In genomic region chr14:77181603-77182437, GRCh38 we compare ENCODE assay signal across 8 cellular contexts. TPM values are rescaled to one million over a fixed set of nuclear protein-coding genes. Genes with fewer than 3 reads are reported as not detected.
DNase-seq lines count a peak whose midpoint lies in the region; ATAC-seq lines count a peak whose summit lies in the region.

TSS of gene TMEM63C (plus strand) at chr14:77181798. CDS start at chr14:77218814, 37,016 bp downstream.

- CTCF ChIA-PET in activated CD4-positive, alpha-beta memory T cell treated with anti-CD3 and anti-CD28 coated beads, Interleukin-2, amount 10 ng/mL, durations not matched to agents 7 days and 5 days (lab: Charles Lee) = interaction anchor here (1.8 kb wide), 1 partner anchor 9 kb away, joined by 5 read pairs; no protein-coding TSS in a partner anchor

- peaks cover 18% of the 10 kb centered on the region for H3K27me3 ChIP-seq in effector memory CD4-positive, alpha-beta T cell (replicated peaks; ENCODE audit: control insufficient read depth, insufficient read depth, low read length, poor library complexity, severe bottlenecking)
- H3K27me3 ChIP-seq in mucosa of rectum (ENCODE audit: control insufficient read depth in 2 of 2, insufficient read depth in 2 of 2, low read length in 2 of 2) = peaks cover 0 to 11% of the 10 kb centered on the region in 2 donors

- H3K9me3 Mint-ChIP-seq in activated CD4-positive, alpha-beta memory T cell treated with anti-CD3 and anti-CD28 coated beads, Interleukin-2, amount 10 ng/mL, durations not matched to agents 7 days and 5 days = no peaks in the 10 kb centered on the region

- peak; percentile 59 for ATAC-seq in HG03354 (IDR thresholded peaks at IDR 0.05; ENCODE audit: poor library complexity, severe bottlenecking, unreplicated experiment)
- peak; percentile 86 for ATAC-seq in stimulated activated naive CD8-positive, alpha-beta T cell treated with anti-CD3 and anti-CD28 coated beads, Interleukin-15, Interleukin-2, amounts not matched to agents 100 U/mL and 50 U/mL, for 24 hours

- H3K27ac Mint-ChIP-seq in activated CD4-positive, alpha-beta memory T cell treated with anti-CD3 and anti-CD28 coated beads, Interleukin-2, amount 10 ng/mL, durations not matched to agents 7 days and 5 days = no peak within 1 kb of the TSS

- no peak within 1 kb of the TSS for H3K27ac ChIP-seq in effector memory CD4-positive, alpha-beta T cell (ENCODE audit: insufficient read depth, low read length, poor library complexity, severe bottlenecking)
- H3K27ac ChIP-seq in mucosa of rectum (ENCODE audit: low read depth in 2 of 2, low read length in 2 of 2) = peak within 1 kb of the TSS in 1 of 2 donors; percentile 16

- H3K36me3 Mint-ChIP-seq in activated CD4-positive, alpha-beta memory T cell treated with anti-CD3 and anti-CD28 coated beads, Interleukin-2, amount 10 ng/mL, durations not matched to agents 7 days and 5 days (ENCODE audit: low read depth) = no peaks in the 10 kb centered on the region

- H3K4me3 ChIP-seq in GM08714 (ENCODE audit: low read length) (peak within 1 kb of the TSS; percentile 36; the same call in 1 of the 2 replicates), mucosa of rectum (ENCODE audit: low read length in 2 of 2) (peak within 1 kb of the TSS; percentile 71 to 75)
- H3K4me3 ChIP-seq in effector memory CD4-positive, alpha-beta T cell (ENCODE audit: insufficient read depth, low read depth, low read length, poor library complexity, severe bottlenecking) = peak within 1 kb of the TSS; percentile 78

- POLR2A ChIA-PET in activated CD4-positive, alpha-beta memory T cell treated with anti-CD3 and anti-CD28 coated beads, Interleukin-2, amount 10 ng/mL, durations not matched to agents 7 days and 5 days (lab: Charles Lee) = no interaction called here

- H3K4me1 Mint-ChIP-seq in activated CD4-positive, alpha-beta memory T cell treated with anti-CD3 and anti-CD28 coated beads, Interleukin-2, amount 10 ng/mL, durations not matched to agents 7 days and 5 days = peaks cover 17% of the 10 kb centered on the region

- H3K4me3 Mint-ChIP-seq in activated CD4-positive, alpha-beta memory T cell treated with anti-CD3 and anti-CD28 coated beads, Interleukin-2, amount 10 ng/mL, durations not matched to agents 7 days and 5 days = peak within 1 kb of the TSS; percentile 43

- peak; percentile 93 for DNase-seq in NCI-H510A treated with DMSO at 0.1 percent for 48 hours (lab: John Stamatoyannopoulos, UW)
- DNase-seq in activated CD4-positive, alpha-beta memory T cell treated with anti-CD3 and anti-CD28 coated beads, Interleukin-2, amount 10 ng/mL, durations not matched to agents 7 days and 5 days = peak; percentile 54
- DNase-seq in effector memory CD4-positive, alpha-beta T cell = peak in 2 of 3 donors; percentile 16 to 30
- peak; percentile 71 for DNase-seq in stimulated activated naive CD8-positive, alpha-beta T cell treated with anti-CD3 and anti-CD28 coated beads, Interleukin-15, Interleukin-2, amounts not matched to agents 100 U/mL and 50 U/mL, for 24 hours
- DNase-seq in HCEC 1CT = no peak

- no peaks in the 10 kb centered on the region for H3K9me3 ChIP-seq in effector memory CD4-positive, alpha-beta T cell (ENCODE audit: control insufficient read depth, low read length)
- no peaks in the 10 kb centered on the region for H3K9me3 ChIP-seq in mucosa of rectum (ENCODE audit: control insufficient read depth in 2 of 2, low read length in 2 of 2)

- no peaks in the 10 kb centered on the region for H3K36me3 ChIP-seq in effector memory CD4-positive, alpha-beta T cell (ENCODE audit: control insufficient read depth, insufficient read depth, low read length)
- no peaks in the 10 kb centered on the region for H3K36me3 ChIP-seq in mucosa of rectum (ENCODE audit: control insufficient read depth in 2 of 2, insufficient read depth in 2 of 2, low read length in 2 of 2)

- H3K4me1 ChIP-seq in effector memory CD4-positive, alpha-beta T cell (ENCODE audit: control insufficient read depth, insufficient read depth, low read length, poor library complexity, severe bottlenecking) = peaks cover 15% of the 10 kb centered on the region
- H3K4me1 ChIP-seq in mucosa of rectum (ENCODE audit: control insufficient read depth in 2 of 2, insufficient read depth in 2 of 2, low read length in 2 of 2) = peaks cover 29 to 33% of the 10 kb centered on the region in 2 donors

- H3K9ac ChIP-seq in mucosa of rectum (ENCODE audit: low read depth in 1 of 2, low read length in 2 of 2) = peak within 1 kb of the TSS; percentile 41 to 64

- H3K27me3 Mint-ChIP-seq in activated CD4-positive, alpha-beta memory T cell treated with anti-CD3 and anti-CD28 coated beads, Interleukin-2, amount 10 ng/mL, durations not matched to agents 7 days and 5 days = peaks cover 16% of the 10 kb centered on the region

RNA-seq across cellular contexts. Expression of gene TMEM63C, which starts in this region (rescaled TPM):
- total RNA-seq in activated CD4-positive, alpha-beta memory T cell treated with anti-CD3 and anti-CD28 coated beads, Interleukin-2, amount 10 ng/mL, durations not matched to agents 7 days and 5 days = 1 to 10 TPM; 1.5 to 1.9 TPM
